ENCODE assay signal across 8 cellular contexts in genomic region chr10:84665883-84666463, GRCh38.
DNase-seq lines count a peak whose midpoint lies in the region; ATAC-seq and TF ChIP-seq lines count a peak whose summit lies in the region.

No MANE protein-coding gene starts in this region.

- CTCF ChIA-PET in Panc1 (lab: Charles Lee) = no interaction called here

- TF ChIP-seq CTCF in Panc1 (IDR thresholded peaks at IDR 0.05) = peak; percentile 83

- ATAC-seq in HG02642 (IDR thresholded peaks at IDR 0.05; ENCODE audit: poor library complexity, unreplicated experiment) (peak; percentile 83), Panc1 (no peak)

- H3K36me3 ChIP-seq in Panc1 (ENCODE audit: control insufficient read depth, insufficient read depth, low read length) = no peaks in the 10 kb centered on the region

- H3K27ac ChIP-seq in Panc1 (ENCODE audit: low read length) = no peak overlapping the region

- no peaks in the 10 kb centered on the region for H3K9me3 ChIP-seq in Panc1 (ENCODE audit: control insufficient read depth, insufficient read depth, low read depth, low read length)

- no peak overlapping the region for H3K4me3 ChIP-seq in Panc1 (ENCODE audit: low read depth in 2 of 2, low read length in 2 of 2)

- H3K27me3 ChIP-seq in Panc1 (ENCODE audit: control insufficient read depth, insufficient read depth, low read length) = no peaks in the 10 kb centered on the region

- BruUV-seq in Panc1 (replicated peaks; lab: Mats Ljungman, UMichigan) = no TSS peak

- H3K4me1 ChIP-seq in Panc1 (ENCODE audit: control insufficient read depth, insufficient read depth, low read length) = no peaks in the 10 kb centered on the region

- in situ Hi-C loops in Panc1 (cut with HindIII; ENCODE audit: low pct_unique_long_range_greater_than_20kb, low sequenced_read_pairs) = no loop called here

- peak; percentile 0 for DNase-seq in NCI-H2196 (lab: John Stamatoyannopoulos, UW; ENCODE audit: unreplicated experiment)
- DNase-seq in NCI-H2196 treated with DMSO at 0.1 percent for 48 hours (lab: John Stamatoyannopoulos, UW; ENCODE audit: unreplicated experiment) = no peak
- DNase-seq in Panc1 (ENCODE audit: low read depth, low spot score) = no peak
- peak; percentile 71 for DNase-seq in islet precursor cell
- DNase-seq in NCI-H1930 (lab: John Stamatoyannopoulos, UW) = no peak
- DNase-seq in NCI-H1092 treated with DMSO at 0.1 percent for 48 hours (lab: John Stamatoyannopoulos, UW) = no peak
- DNase-seq in activated gamma-delta T cell (lab: John Stamatoyannopoulos, UW) = no peak

- intact Hi-C loops in Panc1 (cut with micrococcal nuclease; ENCODE audit: unreplicated experiment) = no loop called here

- POLR2A ChIA-PET in Panc1 (lab: Charles Lee) = no interaction called here

Comparison
In these comparisons a context has a peak if more than half of its experiments do, and no peak if none do; other contexts are left out.
1. DNase-seq: peak in NCI-H2196 (single experiment) and islet precursor cell (single experiment); none in NCI-H2196 treated with DMSO at 0.1 percent for 48 hours (single experiment), Panc1 (single experiment), NCI-H1930 (0 of 2), NCI-H1092 treated with DMSO at 0.1 percent for 48 hours (single experiment) and activated gamma-delta T cell (single experiment).